Comparison of ENCODE assay signal across 10 cellular contexts in the genomic region with DNA sequence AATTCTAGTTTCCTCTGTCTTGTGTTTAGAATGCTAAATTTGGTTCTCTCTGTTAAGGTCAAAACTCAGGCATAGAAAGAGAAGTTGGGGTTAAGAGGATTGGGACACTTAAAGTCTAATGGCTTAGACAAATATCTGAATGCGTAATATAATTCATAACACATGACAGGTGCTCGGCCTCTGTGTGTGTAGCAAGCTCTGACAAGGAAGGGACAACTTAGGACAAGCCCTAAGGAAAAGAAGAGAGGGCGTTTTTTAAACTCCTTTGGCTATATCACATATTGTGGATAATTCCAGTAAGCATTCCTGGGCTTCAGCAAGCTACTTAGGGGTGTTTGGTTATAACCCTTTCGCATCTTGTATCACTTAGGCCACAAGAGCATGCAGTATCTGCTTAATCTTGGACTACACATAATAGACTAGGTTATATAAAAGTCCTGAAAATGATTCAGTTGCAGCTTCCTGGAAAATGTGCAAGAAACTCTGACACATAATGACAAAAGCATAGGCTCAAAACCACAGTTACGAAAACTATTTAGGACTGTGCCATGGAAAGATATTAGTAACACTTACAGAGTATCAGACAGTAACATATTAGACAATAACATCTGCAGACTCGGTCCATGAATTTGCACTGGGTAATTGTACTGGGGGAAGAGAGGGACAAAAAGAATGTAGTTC. TPM values are rescaled to one million over a fixed set of nuclear protein-coding genes. Genes with fewer than 3 reads are reported as not detected.
DNase-seq lines count a peak whose midpoint lies in the region; ATAC-seq and TF ChIP-seq lines count a peak whose summit lies in the region.
"Had no signal": no experiment of that assay in that cellular context is flagged by ENCODE, and none has a peak within 500 bp of the region (broad histone marks: within the 10 kb centered on the region; RNA-seq: fewer than 3 reads in every experiment).

No MANE protein-coding gene starts in this region.

- TF ChIP-seq POLR2A in tibial nerve (IDR thresholded peaks at IDR 0.05), result no peak

- TF ChIP-seq CTCF in fibroblast of villous mesenchyme (IDR thresholded peaks at IDR 0.05; ENCODE audit: insufficient read depth, low read depth, low read length) (no peak), tibial artery (IDR thresholded peaks at IDR 0.05) (no peak), tibial nerve (IDR thresholded peaks at IDR 0.05) (no peak), endodermal cell (conservative IDR thresholded peaks at IDR 0.05) (no peak)

- H3K27ac ChIP-seq in tibial artery, result peak overlapping the region; percentile 8 to 58
- H3K27ac ChIP-seq in tibial nerve, result peak overlapping the region in 2 of 4 donors; percentile 8 to 55
- H3K27ac ChIP-seq in endodermal cell (ENCODE audit: low read depth, low read length), result no peak overlapping the region

- TF ChIP-seq EP300 in tibial nerve (IDR thresholded peaks at IDR 0.05), result no peak

- peak overlapping the region; percentile 42 to 50 for H3K4me3 Mint-ChIP-seq in activated T-cell treated with anti-CD3 and anti-CD28 coated beads, Interleukin-2, amount 50 U/mL, for 72 hours
- no peak overlapping the region for H3K4me3 Mint-ChIP-seq in endodermal cell
- H3K4me3 Mint-ChIP-seq: CD8-positive, alpha-beta memory T cell had no signal

- H3K9me3 ChIP-seq in tibial artery, result no peaks in the 10 kb centered on the region
- no peaks in the 10 kb centered on the region for H3K9me3 ChIP-seq in tibial nerve
- peaks cover 2% of the 10 kb centered on the region for H3K9me3 ChIP-seq in endodermal cell (ENCODE audit: control insufficient read depth, low read length)

- DNase-seq in activated T-cell treated with anti-CD3 and anti-CD28 coated beads, Interleukin-2, amount 50 U/mL, for 72 hours, result no peak
- no peak for DNase-seq in activated T-cell treated with anti-CD3 and anti-CD28 coated beads, Interleukin-2, amount 50 U/mL, for 48 hours
- DNase-seq in SW 1271 (lab: John Stamatoyannopoulos, UW) (peak; percentile 56 to 90), fibroblast of villous mesenchyme (ENCODE audit: low read depth) (peak; percentile 92), tibial artery (no peak), tibial nerve (ENCODE audit: low spot score in 2 of 2) (no peak), endodermal cell (no peak)
- DNase-seq: CD8-positive, alpha-beta memory T cell; left colon had no signal

- WGBS in tibial nerve, 2 donors, result 65 to 75% methylated on average over 6 of the region's 6 CpGs
- WGBS in endodermal cell (ENCODE audit: insufficient coverage in 1 of 2, insufficient read length in 1 of 2), 2 experiments, result 99 to 100% methylated on average over 4 to 6 of the region's 6 CpGs

- no peak overlapping the region for H3K9ac ChIP-seq in endodermal cell (ENCODE audit: extremely low read depth, low read length, poor library complexity, severe bottlenecking)

- intact Hi-C loops in tibial artery (cut with DNase I; ENCODE audit: low total_unique reads), result no loop called here

- H3K27me3 ChIP-seq in tibial artery (no peaks in the 10 kb centered on the region), tibial nerve (no peaks in the 10 kb centered on the region), endodermal cell (ENCODE audit: control insufficient read depth, insufficient read depth, low read length, poor library complexity, severe bottlenecking) (no peaks in the 10 kb centered on the region)

- H3K36me3 ChIP-seq in tibial artery (no peaks in the 10 kb centered on the region), tibial nerve (no peaks in the 10 kb centered on the region), endodermal cell (ENCODE audit: control insufficient read depth, insufficient read depth, low read length) (no peaks in the 10 kb centered on the region)

- no peaks in the 10 kb centered on the region for H3K27me3 Mint-ChIP-seq in activated T-cell treated with anti-CD3 and anti-CD28 coated beads, Interleukin-2, amount 50 U/mL, for 72 hours (ENCODE audit: low read depth)
- H3K27me3 Mint-ChIP-seq in endodermal cell (ENCODE audit: insufficient read depth), result no peaks in the 10 kb centered on the region

- H3K36me3 Mint-ChIP-seq in activated T-cell treated with anti-CD3 and anti-CD28 coated beads, Interleukin-2, amount 50 U/mL, for 72 hours (ENCODE audit: insufficient read depth in 2 of 2), result peaks cover 0 to 3% of the 10 kb centered on the region in 2 donors
- H3K36me3 Mint-ChIP-seq in endodermal cell (ENCODE audit: low read depth), result no peaks in the 10 kb centered on the region

- H3K4me3 ChIP-seq in fibroblast of villous mesenchyme (ENCODE audit: low read depth, low read length) (no peak overlapping the region), tibial artery (no peak overlapping the region), tibial nerve (no peak overlapping the region), endodermal cell (ENCODE audit: low read length) (no peak overlapping the region)

- no peaks in the 10 kb centered on the region for H3K9me3 Mint-ChIP-seq in activated T-cell treated with anti-CD3 and anti-CD28 coated beads, Interleukin-2, amount 50 U/mL, for 72 hours
- peaks cover 6% of the 10 kb centered on the region for H3K9me3 Mint-ChIP-seq in endodermal cell

- H3K4me1 ChIP-seq in tibial artery (peaks cover 0 to 26% (median 6%) of the 10 kb centered on the region in 4 donors), tibial nerve (peaks cover 0 to 12% (median 0%) of the 10 kb centered on the region in 4 donors), endodermal cell (ENCODE audit: control insufficient read depth, insufficient read depth, low read length) (no peaks in the 10 kb centered on the region)

- H3K27ac Mint-ChIP-seq in activated T-cell treated with anti-CD3 and anti-CD28 coated beads, Interleukin-2, amount 50 U/mL, for 72 hours, result peak overlapping the region; percentile 20
- H3K27ac Mint-ChIP-seq in endodermal cell, result no peak overlapping the region
- H3K27ac Mint-ChIP-seq: CD8-positive, alpha-beta memory T cell had no signal

- peaks cover 53% of the 10 kb centered on the region for H3K4me1 Mint-ChIP-seq in activated T-cell treated with anti-CD3 and anti-CD28 coated beads, Interleukin-2, amount 50 U/mL, for 72 hours (ENCODE audit: low read depth)
- H3K4me1 Mint-ChIP-seq in endodermal cell, result no peaks in the 10 kb centered on the region
- H3K4me1 Mint-ChIP-seq: CD8-positive, alpha-beta memory T cell had no signal

- peak; percentile 68 to 72 for ATAC-seq in activated T-cell treated with anti-CD3 and anti-CD28 coated beads, Interleukin-2, amount 50 U/mL, for 72 hours (replicated peaks in 1 of 2)
- ATAC-seq in HG02970 (IDR thresholded peaks at IDR 0.05; ENCODE audit: low FRiP score, unreplicated experiment), result no peak
- ATAC-seq: left colon had no signal

RNA-seq across cellular contexts. Expression of a gene that starts 16.0 kb away (rescaled TPM):
- 100 to 1,000 TPM; 125 to 143 TPM for total RNA-seq in activated T-cell treated with anti-CD3 and anti-CD28 coated beads, Interleukin-2, amount 50 U/mL, for 72 hours
- total RNA-seq in fibroblast of villous mesenchyme, result 22.5 and 32.4 TPM in 2 replicates
- total RNA-seq in tibial nerve, result 10 to 100 TPM; 28.9 to 67.7 (median 34.0) TPM
- total RNA-seq in endodermal cell, result 100 to 1,000 TPM in 1 of 2 donors, 10 to 100 TPM in 1; 87.1 to 105 TPM
- 81.8 TPM for polyA plus RNA-seq in endodermal cell (2013, experiment 1 of 2)
- 73.3 TPM for polyA plus RNA-seq in endodermal cell (2013, experiment 2 of 2)

Comparison
In these comparisons a context has a peak if more than half of its experiments do, and no peak if none do; other contexts are left out.
1. DNase-seq: peak in SW 1271 (2 of 2) and fibroblast of villous mesenchyme (single experiment); none in activated T-cell treated with anti-CD3 and anti-CD28 coated beads, Interleukin-2, amount 50 U/mL, for 72 hours (0 of 2), activated T-cell treated with anti-CD3 and anti-CD28 coated beads, Interleukin-2, amount 50 U/mL, for 48 hours (0 of 2), tibial artery (0 of 2), tibial nerve (0 of 2) and endodermal cell (single experiment).